26 cellular contexts compared by ENCODE assay signal in the genomic region with DNA sequence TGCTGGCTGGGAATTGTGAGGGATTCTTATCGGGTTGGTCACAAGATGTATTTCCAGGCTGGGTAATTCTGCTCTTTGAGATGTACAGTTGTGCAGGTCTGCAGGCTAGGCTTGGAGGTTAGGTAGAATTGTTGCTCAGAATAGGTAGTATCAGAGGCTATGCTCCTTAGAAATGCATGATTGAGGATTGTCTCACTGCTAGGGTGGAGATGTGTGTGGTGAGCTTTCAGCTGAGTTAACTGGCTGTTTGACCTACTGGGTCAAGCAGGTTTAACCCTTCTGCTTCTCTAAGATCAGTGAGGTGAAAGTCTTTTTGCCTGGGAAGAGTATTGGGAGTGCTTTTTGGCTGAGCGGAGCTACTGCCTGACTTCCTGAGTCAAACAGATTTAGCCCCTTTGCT.
"Had no signal": no experiment of that assay in that cellular context is flagged by ENCODE, and none has a peak within 500 bp of the region (broad histone marks: within the 10 kb centered on the region; RNA-seq: fewer than 3 reads in every experiment).

No MANE protein-coding gene starts in this region.

- H3K9me3 ChIP-seq: suprapubic skin, testis, thoracic aorta, thyroid gland, transverse colon, upper lobe of left lung, upper lobe of right lung, uterus, vagina had no signal

- H3K27ac ChIP-seq: stomach, suprapubic skin, testis, thoracic aorta, thyroid gland, tibial artery, tibial nerve, transverse colon, upper lobe of left lung, upper lobe of right lung, uterus, vagina had no signal

- DNase-seq: stimulated activated CD4-positive, alpha-beta T cell treated with anti-CD3 and anti-CD28 coated beads, Interleukin-2, amount 100 ng/mL, for 48 hours; stimulated activated CD4-positive, alpha-beta T cell treated with anti-CD3 and anti-CD28 coated beads, Interleukin-4, amount 100 ng/mL, for 1 hour; stimulated activated CD4-positive, alpha-beta T cell treated with anti-CD3 and anti-CD28 coated beads, Interleukin-4, amount 100 ng/mL, for 24 hours; stimulated activated CD4-positive, alpha-beta T cell treated with anti-CD3 and anti-CD28 coated beads, Interleukin-4, amount 100 ng/mL, for 4 hours; stimulated activated CD8-positive, alpha-beta memory T cell treated with anti-CD3 and anti-CD28 coated beads, Interleukin-4, amount 100 ng/mL, for 48 hours; stimulated activated naive B cell treated with anti-CD40 and anti-IgM and Interleukin-4, amounts not matched to agents 10 μg/mL and 1 μg/mL and 100 μg/mL, for 72 hours; stimulated activated naive CD4-positive, alpha-beta T cell; stimulated activated naive CD4-positive, alpha-beta T cell treated with Interleukin-2 at 50 U/mL for 16 hours; stimulated activated naive CD8-positive, alpha-beta T cell treated with anti-CD3 and anti-CD28 coated beads, Interleukin-15, amount 100 ng/mL, for 72 hours; stimulated activated naive CD8-positive, alpha-beta T cell treated with anti-CD3 and anti-CD28 coated beads, Interleukin-15, Interleukin-2, amounts not matched to agents 100 U/mL and 50 U/mL, for 24 hours; stomach; substantia nigra; testis; thyroid gland; tibial artery; transverse colon; trophoblast cell; upper lobe of left lung; upper lobe of right lung; uterus had no signal

- H3K4me3 ChIP-seq: stomach, suprapubic skin, testis, thoracic aorta, thyroid gland, tibial artery, tibial nerve, transverse colon, upper lobe of left lung, upper lobe of right lung, uterus, vagina had no signal

- H3K4me1 ChIP-seq: stomach, suprapubic skin, testis, thyroid gland, tibial artery, tibial nerve, upper lobe of left lung, upper lobe of right lung, uterus, vagina had no signal

- H3K27me3 ChIP-seq: stomach, suprapubic skin, testis, thyroid gland, tibial artery, tibial nerve, transverse colon, upper lobe of left lung, upper lobe of right lung, uterus, vagina had no signal

- ATAC-seq: stimulated activated effector memory CD8-positive, alpha-beta T cell treated with anti-CD3 and anti-CD28 coated beads, Interleukin-12 subunit alpha, Interleukin-12 subunit beta, amount 100 ng/mL, for 72 hours; stimulated activated memory B cell treated with anti-CD40 and anti-IgM and Interleukin-4, amounts not matched to agents 10 μg/mL and 1 μg/mL and 100 μg/mL, for 72 hours; stimulated activated naive B cell treated with anti-CD40 and anti-IgM and Interleukin-4, amounts not matched to agents 10 μg/mL and 1 μg/mL and 100 μg/mL, for 72 hours; stimulated activated naive CD8-positive, alpha-beta T cell treated with anti-CD3 and anti-CD28 coated beads, Interleukin-15, amount 100 ng/mL, for 72 hours; stimulated activated naive CD8-positive, alpha-beta T cell treated with anti-CD3 and anti-CD28 coated beads, Interleukin-15, Interleukin-2, amounts not matched to agents 100 U/mL and 50 U/mL, for 24 hours; upper lobe of right lung had no signal

- H3K36me3 ChIP-seq: stomach, suprapubic skin, thoracic aorta, thyroid gland, tibial artery, tibial nerve, transverse colon, upper lobe of left lung, upper lobe of right lung, uterus, vagina had no signal
